In genomic region chr9:37919166-37919955, GRCh38 we compare ENCODE assay signal across 21 cellular contexts.
"Had no signal": no experiment of that assay in that cellular context is flagged by ENCODE, and none has a peak within 500 bp of the region (broad histone marks: within the 10 kb centered on the region; RNA-seq: fewer than 3 reads in every experiment).

No MANE protein-coding gene starts in this region.

- H3K36me3 ChIP-seq: uterus had no signal

- ATAC-seq: activated CD8-positive, alpha-beta T cell treated with anti-CD3 and anti-CD28 coated beads, Interleukin-2, amount 10 ng/mL, durations not matched to agents 7 days and 5 days; gastrocnemius medialis; mucosa of descending colon had no signal

- H3K27me3 Mint-ChIP-seq: progenitor cell of endocrine pancreas had no signal

- H3K9me3 Mint-ChIP-seq: activated naive CD4-positive, alpha-beta T cell treated with anti-CD3 and anti-CD28 coated beads, Interleukin-2, amount 50 U/mL, for 72 hours; activated T-helper 1 cell treated with anti-CD3 and anti-CD28 coated beads, Interleukin-12 subunit alpha, Interleukin-12 subunit beta, Interleukin-2, Interleukin-4 antibody, amounts not matched to agents 30 ng/mL and 10 ng/mL and 1 ng/mL, durations not matched to agents 14 hours and 24 hours and 36 hours had no signal

- H3K4me3 Mint-ChIP-seq: activated CD8-positive, alpha-beta T cell treated with anti-CD3 and anti-CD28 coated beads, Interleukin-2, amount 10 ng/mL, durations not matched to agents 7 days and 5 days; activated T-helper 1 cell treated with anti-CD3 and anti-CD28 coated beads, Interleukin-12 subunit alpha, Interleukin-12 subunit beta, Interleukin-2, Interleukin-4 antibody, amounts not matched to agents 30 ng/mL and 10 ng/mL and 1 ng/mL, durations not matched to agents 14 hours and 24 hours and 36 hours had no signal

- H3K27ac Mint-ChIP-seq: activated CD8-positive, alpha-beta T cell treated with anti-CD3 and anti-CD28 coated beads, Interleukin-2, amount 10 ng/mL, durations not matched to agents 7 days and 5 days; activated naive CD4-positive, alpha-beta T cell treated with anti-CD3 and anti-CD28 coated beads, Interleukin-2, amount 50 U/mL, for 72 hours; activated T-helper 1 cell treated with anti-CD3 and anti-CD28 coated beads, Interleukin-12 subunit alpha, Interleukin-12 subunit beta, Interleukin-2, Interleukin-4 antibody, amounts not matched to agents 30 ng/mL and 10 ng/mL and 1 ng/mL, durations not matched to agents 14 hours and 24 hours and 36 hours; progenitor cell of endocrine pancreas had no signal

- H3K9me3 ChIP-seq: esophagus squamous epithelium, gastrocnemius medialis, mucosa of descending colon, testis, uterus had no signal

- H3K27ac ChIP-seq: brain microvascular endothelial cell, gastrocnemius medialis, testis, uterus, VCaP had no signal

- H3K4me3 ChIP-seq: coronary artery, esophagus squamous epithelium, gastrocnemius medialis, mucosa of descending colon, testis, uterus had no signal

- DNase-seq: activated CD4-positive, alpha-beta T cell treated with anti-CD3 and anti-CD28 coated beads, Interleukin-2, amount 50 U/mL, for 1 hour; activated CD4-positive, CD25-positive, alpha-beta regulatory T cell treated with anti-CD3 and anti-CD28 coated beads, Interleukin-2, amount 50 U/mL, for 72 hours; activated CD8-positive, alpha-beta T cell treated with anti-CD3 and anti-CD28 coated beads, Interleukin-2, amount 10 ng/mL, durations not matched to agents 7 days and 5 days; aorta; brain microvascular endothelial cell; esophagus squamous epithelium; gastrocnemius medialis; left colon; mesenchymal stem cell; mucosa of descending colon; retina; stimulated activated CD4-positive, alpha-beta T cell treated with anti-CD3 and anti-CD28 coated beads, Interleukin-4, amount 100 ng/mL, for 1 hour; stimulated activated naive CD4-positive, alpha-beta T cell; testis; trophoblast cell; uterus had no signal

- H3K27me3 ChIP-seq: brain microvascular endothelial cell, esophagus squamous epithelium, gastrocnemius medialis, testis, uterus had no signal

- H3K36me3 Mint-ChIP-seq: activated naive CD4-positive, alpha-beta T cell treated with anti-CD3 and anti-CD28 coated beads, Interleukin-2, amount 50 U/mL, for 72 hours had no signal

- H3K4me1 ChIP-seq: gastrocnemius medialis, uterus had no signal
